ENCODE assay signal across 21 cellular contexts in genomic region chr5:54275361-54275760, GRCh38.
"Had no signal": no experiment of that assay in that cellular context is flagged by ENCODE, and none has a peak within 500 bp of the region (broad histone marks: within the 10 kb centered on the region; RNA-seq: fewer than 3 reads in every experiment).

No MANE protein-coding gene starts in this region.

- DNase-seq: activated CD4-positive, alpha-beta T cell treated with anti-CD3 and anti-CD28 coated beads for 1 hour; activated CD8-positive, alpha-beta memory T cell treated with anti-CD3 and anti-CD28 coated beads for 24 hours; activated effector memory CD4-positive, alpha-beta T cell treated with anti-CD3 and anti-CD28 coated beads, Interleukin-2, amount 50 U/mL, for 16 hours; activated naive CD4-positive, alpha-beta T cell treated with anti-CD3 and anti-CD28 coated beads, Interleukin-2, amount 50 U/mL, for 16 hours; activated T-cell treated with anti-CD3 and anti-CD28 coated beads, Interleukin-2, amount 50 U/mL, for 72 hours; endodermal cell; foreskin melanocyte; glutamatergic neuron; hypothalamus; left lung; mammary epithelial cell; right cardiac atrium; stimulated activated CD4-positive, alpha-beta T cell treated with anti-CD3 and anti-CD28 coated beads, Interleukin-4, amount 100 ng/mL, for 24 hours; stomach; trophoblast cell; WERI-Rb-1 had no signal

- H3K4me3 ChIP-seq: cardiac muscle cell, left lung, prostate gland, smooth muscle cell, stomach had no signal

- H3K27ac ChIP-seq: cardiac muscle cell, epithelial cell of prostate, left lung, prostate gland, stomach, WERI-Rb-1 had no signal

- H3K36me3 ChIP-seq: cardiac muscle cell, left lung, prostate gland, WERI-Rb-1 had no signal

- H3K4me2 ChIP-seq: smooth muscle cell had no signal

- H3K4me1 ChIP-seq: left lung, prostate gland had no signal

- ATAC-seq: activated T-cell treated with anti-CD3 and anti-CD28 coated beads, Interleukin-2, amount 50 U/mL, for 72 hours; left lung; right cardiac atrium; stimulated activated effector memory CD8-positive, alpha-beta T cell treated with anti-CD3 and anti-CD28 coated beads, Interleukin-12 subunit alpha, Interleukin-12 subunit beta, amount 100 ng/mL, for 72 hours had no signal

- H3K9me3 ChIP-seq: left lung, prostate gland, stomach had no signal

- H3K27me3 ChIP-seq: cardiac muscle cell, left lung, stomach had no signal
